In the genomic region with DNA sequence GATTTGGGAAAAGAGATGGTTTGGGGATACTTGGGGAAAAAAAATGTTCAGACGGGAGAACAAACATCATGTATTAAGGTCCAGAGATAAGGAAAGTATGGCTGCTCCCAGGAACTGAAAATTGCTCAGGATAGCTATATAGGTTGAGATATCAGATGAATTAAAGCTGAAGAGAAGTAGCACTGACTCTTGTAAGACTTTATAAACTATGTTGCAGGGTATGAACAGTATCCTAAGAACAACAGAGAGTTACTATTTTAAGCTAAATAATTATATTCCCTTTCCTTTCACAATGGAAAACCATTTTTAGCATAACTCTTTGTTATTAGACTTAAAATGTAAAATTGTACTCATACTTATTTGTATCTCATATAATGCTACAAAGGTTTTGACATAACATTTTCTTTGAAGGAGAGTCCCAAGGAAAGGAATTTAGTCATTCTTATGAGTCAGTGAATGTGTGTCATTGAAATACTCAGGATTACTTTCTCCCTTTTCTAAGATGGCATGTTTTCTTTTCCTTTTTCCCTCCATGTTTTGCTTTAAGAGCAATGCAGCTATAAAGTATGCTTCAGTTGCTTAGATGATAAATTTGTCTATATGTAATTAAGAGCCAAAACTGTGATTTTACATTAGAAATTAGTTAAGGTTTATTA, we compare ENCODE assay signal across 1 cellular context.
TF ChIP-seq lines count a peak whose summit lies in the region.

No MANE protein-coding gene starts in this region.

TF ChIP-seq in SK-N-SH, 30 proteins besides CTCF, POLR2A, EP300 and RAD21 (continued from another document):
- peak; percentile 10; the same call in 1 of the 2 replicates for TF ChIP-seq TCF12 (IDR thresholded peaks at IDR 0.05)
- TF ChIP-seq ELF1 (IDR thresholded peaks at IDR 0.05) = no peak
- TF ChIP-seq SIN3A (IDR thresholded peaks at IDR 0.05; ENCODE audit: borderline replicate concordance, low read depth, low read length) = no peak
- 0 out of 2 replicates have a peak, but pooled peaks have one; percentile 20 for TF ChIP-seq TEAD4 (IDR thresholded peaks at IDR 0.05; ENCODE audit: borderline replicate concordance, insufficient read depth)
- no peak for TF ChIP-seq YY1 (IDR thresholded peaks at IDR 0.05; ENCODE audit: low read depth)
- TF ChIP-seq MXI1 (IDR thresholded peaks at IDR 0.05; ENCODE audit: low read depth, low read length) = no peak
- TF ChIP-seq RCOR1 (IDR thresholded peaks at IDR 0.05; ENCODE audit: low read length) = no peak
- no peak for TF ChIP-seq TAF1 (IDR thresholded peaks at IDR 0.05; ENCODE audit: borderline replicate concordance, low read depth, low read length)
- TF ChIP-seq, protein P1, sequence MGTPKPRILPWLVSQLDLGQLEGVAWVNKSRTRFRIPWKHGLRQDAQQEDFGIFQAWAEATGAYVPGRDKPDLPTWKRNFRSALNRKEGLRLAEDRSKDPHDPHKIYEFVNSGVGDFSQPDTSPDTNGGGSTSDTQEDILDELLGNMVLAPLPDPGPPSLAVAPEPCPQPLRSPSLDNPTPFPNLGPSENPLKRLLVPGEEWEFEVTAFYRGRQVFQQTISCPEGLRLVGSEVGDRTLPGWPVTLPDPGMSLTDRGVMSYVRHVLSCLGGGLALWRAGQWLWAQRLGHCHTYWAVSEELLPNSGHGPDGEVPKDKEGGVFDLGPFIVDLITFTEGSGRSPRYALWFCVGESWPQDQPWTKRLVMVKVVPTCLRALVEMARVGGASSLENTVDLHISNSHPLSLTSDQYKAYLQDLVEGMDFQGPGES (IDR thresholded peaks at IDR 0.05; ENCODE audit: low read depth, low read length) = no peak
- no peak for TF ChIP-seq FOXM1 (IDR thresholded peaks at IDR 0.05; ENCODE audit: low read depth)
- TF ChIP-seq NFIC (IDR thresholded peaks at IDR 0.05; ENCODE audit: borderline replicate concordance) = no peak
- no peak for TF ChIP-seq MEF2A (IDR thresholded peaks at IDR 0.05; ENCODE audit: borderline replicate concordance, low read depth)
- TF ChIP-seq, protein P2, sequence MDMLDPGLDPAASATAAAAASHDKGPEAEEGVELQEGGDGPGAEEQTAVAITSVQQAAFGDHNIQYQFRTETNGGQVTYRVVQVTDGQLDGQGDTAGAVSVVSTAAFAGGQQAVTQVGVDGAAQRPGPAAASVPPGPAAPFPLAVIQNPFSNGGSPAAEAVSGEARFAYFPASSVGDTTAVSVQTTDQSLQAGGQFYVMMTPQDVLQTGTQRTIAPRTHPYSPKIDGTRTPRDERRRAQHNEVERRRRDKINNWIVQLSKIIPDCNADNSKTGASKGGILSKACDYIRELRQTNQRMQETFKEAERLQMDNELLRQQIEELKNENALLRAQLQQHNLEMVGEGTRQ (IDR thresholded peaks at IDR 0.05; ENCODE audit: borderline replicate concordance, low read depth, low read length) = no peak
- no peak for TF ChIP-seq EZH2phosphoT487 (IDR thresholded peaks at IDR 0.05; ENCODE audit: borderline replicate concordance, low read depth)
- no peak for TF ChIP-seq POLR2AphosphoS5 (IDR thresholded peaks at IDR 0.05; ENCODE audit: low read depth, low read length)
- TF ChIP-seq, protein P3, sequence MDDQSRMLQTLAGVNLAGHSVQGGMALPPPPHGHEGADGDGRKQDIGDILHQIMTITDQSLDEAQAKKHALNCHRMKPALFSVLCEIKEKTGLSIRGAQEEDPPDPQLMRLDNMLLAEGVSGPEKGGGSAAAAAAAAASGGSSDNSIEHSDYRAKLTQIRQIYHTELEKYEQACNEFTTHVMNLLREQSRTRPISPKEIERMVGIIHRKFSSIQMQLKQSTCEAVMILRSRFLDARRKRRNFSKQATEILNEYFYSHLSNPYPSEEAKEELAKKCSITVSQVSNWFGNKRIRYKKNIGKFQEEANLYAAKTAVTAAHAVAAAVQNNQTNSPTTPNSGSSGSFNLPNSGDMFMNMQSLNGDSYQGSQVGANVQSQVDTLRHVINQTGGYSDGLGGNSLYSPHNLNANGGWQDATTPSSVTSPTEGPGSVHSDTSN (IDR thresholded peaks at IDR 0.05) = no peak
- TF ChIP-seq, protein P4, sequence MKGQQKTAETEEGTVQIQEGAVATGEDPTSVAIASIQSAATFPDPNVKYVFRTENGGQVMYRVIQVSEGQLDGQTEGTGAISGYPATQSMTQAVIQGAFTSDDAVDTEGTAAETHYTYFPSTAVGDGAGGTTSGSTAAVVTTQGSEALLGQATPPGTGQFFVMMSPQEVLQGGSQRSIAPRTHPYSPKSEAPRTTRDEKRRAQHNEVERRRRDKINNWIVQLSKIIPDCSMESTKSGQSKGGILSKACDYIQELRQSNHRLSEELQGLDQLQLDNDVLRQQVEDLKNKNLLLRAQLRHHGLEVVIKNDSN (IDR thresholded peaks at IDR 0.05; ENCODE audit: borderline replicate concordance, low read depth) = no peak
- TF ChIP-seq FOXJ3 (CRISPR knock-in tag; IDR thresholded peaks at IDR 0.05) = no peak
- TF ChIP-seq, protein P5, sequence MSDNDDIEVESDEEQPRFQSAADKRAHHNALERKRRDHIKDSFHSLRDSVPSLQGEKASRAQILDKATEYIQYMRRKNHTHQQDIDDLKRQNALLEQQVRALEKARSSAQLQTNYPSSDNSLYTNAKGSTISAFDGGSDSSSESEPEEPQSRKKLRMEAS (IDR thresholded peaks at IDR 0.05; ENCODE audit: low read depth) = no peak
- TF ChIP-seq, protein P6, sequence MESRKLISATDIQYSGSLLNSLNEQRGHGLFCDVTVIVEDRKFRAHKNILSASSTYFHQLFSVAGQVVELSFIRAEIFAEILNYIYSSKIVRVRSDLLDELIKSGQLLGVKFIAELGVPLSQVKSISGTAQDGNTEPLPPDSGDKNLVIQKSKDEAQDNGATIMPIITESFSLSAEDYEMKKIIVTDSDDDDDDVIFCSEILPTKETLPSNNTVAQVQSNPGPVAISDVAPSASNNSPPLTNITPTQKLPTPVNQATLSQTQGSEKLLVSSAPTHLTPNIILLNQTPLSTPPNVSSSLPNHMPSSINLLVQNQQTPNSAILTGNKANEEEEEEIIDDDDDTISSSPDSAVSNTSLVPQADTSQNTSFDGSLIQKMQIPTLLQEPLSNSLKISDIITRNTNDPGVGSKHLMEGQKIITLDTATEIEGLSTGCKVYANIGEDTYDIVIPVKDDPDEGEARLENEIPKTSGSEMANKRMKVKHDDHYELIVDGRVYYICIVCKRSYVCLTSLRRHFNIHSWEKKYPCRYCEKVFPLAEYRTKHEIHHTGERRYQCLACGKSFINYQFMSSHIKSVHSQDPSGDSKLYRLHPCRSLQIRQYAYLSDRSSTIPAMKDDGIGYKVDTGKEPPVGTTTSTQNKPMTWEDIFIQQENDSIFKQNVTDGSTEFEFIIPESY (IDR thresholded peaks at IDR 0.05; ENCODE audit: borderline replicate concordance, low read depth) = no peak
- peak; percentile 49; the same call in 1 of the 2 replicates for TF ChIP-seq JUND (IDR thresholded peaks at IDR 0.05)
- TF ChIP-seq FOSL2 (IDR thresholded peaks at IDR 0.05; ENCODE audit: borderline replicate concordance, low read depth) = peak; percentile 68; the same call in 1 of the 2 replicates
- no peak for TF ChIP-seq GABPA (IDR thresholded peaks at IDR 0.05; ENCODE audit: low read depth)
